ENCODE assay signal across 19 cellular contexts in genomic region chr19:12015015-12015752, GRCh38. TPM values are rescaled to one million over a fixed set of nuclear protein-coding genes. Genes with fewer than 3 reads are reported as not detected.
A peak's percentile ranks its signal among the peaks of the same experiment; 100 is the strongest.
DNase-seq lines count a peak whose midpoint lies in the region; ATAC-seq and TF ChIP-seq lines count a peak whose summit lies in the region.
"Had no signal": no experiment of that assay in that cellular context is flagged by ENCODE, and none has a peak within 500 bp of the region (broad histone marks: within the 10 kb centered on the region; RNA-seq: fewer than 3 reads in every experiment).

No MANE protein-coding gene starts in this region.

- no peak for ATAC-seq in HG03378 (IDR thresholded peaks at IDR 0.05; ENCODE audit: unreplicated experiment)
- no peak for ATAC-seq in effector memory CD8-positive, alpha-beta T cell (replicated peaks)
- ATAC-seq: CD8-positive, alpha-beta T cell had no signal

- intact Hi-C loops in transverse colon (cut with DNase I; ENCODE audit: low total_unique reads) (no loop called here), ovary (cut with DNase I) (no loop called here)

- H3K4me1 Mint-ChIP-seq in progenitor cell of endocrine pancreas (ENCODE audit: low read depth), result no peaks in the 10 kb centered on the region
- H3K4me1 Mint-ChIP-seq in effector memory CD8-positive, alpha-beta T cell (ENCODE audit: low read depth in 2 of 2), result no peaks in the 10 kb centered on the region

- H3K27me3 Mint-ChIP-seq in progenitor cell of endocrine pancreas, result no peaks in the 10 kb centered on the region
- no peaks in the 10 kb centered on the region for H3K27me3 Mint-ChIP-seq in effector memory CD8-positive, alpha-beta T cell

- H3K9me3 ChIP-seq in BLaER1, result peaks cover 100% of the 10 kb centered on the region
- H3K9me3 ChIP-seq in transverse colon, result peaks cover 71 to 86% of the 10 kb centered on the region in 2 donors
- H3K9me3 ChIP-seq in ovary, result peaks cover 3 to 51% of the 10 kb centered on the region in 2 donors
- H3K9me3 ChIP-seq: BE2C had no signal

- H3K4me3 ChIP-seq in BLaER1, result peak overlapping the region; percentile 38
- no peak overlapping the region for H3K4me3 ChIP-seq in transverse colon
- H3K4me3 ChIP-seq in ovary, result no peak overlapping the region

- TF ChIP-seq CTCF in progenitor cell of endocrine pancreas (IDR thresholded peaks at IDR 0.05; ENCODE audit: unreplicated experiment), result no peak
- TF ChIP-seq CTCF in transverse colon (IDR thresholded peaks at IDR 0.05), result no peak
- TF ChIP-seq CTCF in ovary (IDR thresholded peaks at IDR 0.05), result no peak

- TF ChIP-seq POLR2A in erythroblast (IDR thresholded peaks at IDR 0.05; ENCODE audit: low read length) (no peak), transverse colon (IDR thresholded peaks at IDR 0.05) (no peak), ovary (IDR thresholded peaks at IDR 0.05) (no peak)

- H3K27me3 ChIP-seq in BLaER1, result no peaks in the 10 kb centered on the region
- H3K27me3 ChIP-seq in transverse colon, result no peaks in the 10 kb centered on the region
- H3K27me3 ChIP-seq in ovary, result no peaks in the 10 kb centered on the region
- H3K27me3 ChIP-seq: BE2C had no signal

- 95% methylated on average over 7 to 9 of the region's 9 CpGs for WGBS in transverse colon (ENCODE audit: low coverage in 1 of 2), 2 donors
- 96 to 98% (median 97%) methylated on average over 9 of the region's 9 CpGs for WGBS in ovary, 3 donors

- H3K27ac ChIP-seq in BLaER1 (no peak overlapping the region), transverse colon (no peak overlapping the region), ovary (no peak overlapping the region)

- DNase-seq in LHCN-M2 (ENCODE audit: low read depth), result peak; percentile 5
- peak; percentile 24 to 25 for DNase-seq in erythroblast (lab: John Stamatoyannopoulos, UW)
- DNase-seq in progenitor cell of endocrine pancreas (ENCODE audit: low spot score, unreplicated experiment), result no peak
- DNase-seq in effector memory CD8-positive, alpha-beta T cell, result no peak
- DNase-seq in transverse colon, result no peak
- DNase-seq in ovary, result no peak
- DNase-seq: 8988T; BE2C; CD8-positive, alpha-beta T cell; DMS79; NCI-H1436; NCI-H2029; NCI-H2171; NCI-H446 treated with DMSO at 0.1 percent for 48 hours; NCI-H774 had no signal

- H4K20me1 ChIP-seq in BLaER1, result no peaks in the 10 kb centered on the region

- peak overlapping the region; percentile 71 for H3K27ac Mint-ChIP-seq in progenitor cell of endocrine pancreas
- H3K27ac Mint-ChIP-seq in effector memory CD8-positive, alpha-beta T cell, result no peak overlapping the region
- H3K27ac Mint-ChIP-seq: CD8-positive, alpha-beta T cell had no signal

- H3K4me2 ChIP-seq in BLaER1, result no peak overlapping the region

- peaks cover 48% of the 10 kb centered on the region for H3K9me3 Mint-ChIP-seq in progenitor cell of endocrine pancreas (ENCODE audit: low read depth)
- peaks cover 7 to 13% of the 10 kb centered on the region in 2 donors for H3K9me3 Mint-ChIP-seq in effector memory CD8-positive, alpha-beta T cell

- H3K36me3 Mint-ChIP-seq in progenitor cell of endocrine pancreas (ENCODE audit: insufficient read depth), result peaks cover 75% of the 10 kb centered on the region
- H3K36me3 Mint-ChIP-seq in effector memory CD8-positive, alpha-beta T cell (ENCODE audit: insufficient read depth), result peaks cover 16% of the 10 kb centered on the region

- no peak overlapping the region for H3K4me3 Mint-ChIP-seq in progenitor cell of endocrine pancreas (ENCODE audit: low read depth)
- no peak overlapping the region for H3K4me3 Mint-ChIP-seq in effector memory CD8-positive, alpha-beta T cell
- H3K4me3 Mint-ChIP-seq: CD8-positive, alpha-beta T cell had no signal

- no peak overlapping the region for H3K9ac ChIP-seq in BLaER1

- TF ChIP-seq EP300 in transverse colon (IDR thresholded peaks at IDR 0.05; ENCODE audit: low read depth), result no peak
- TF ChIP-seq EP300 in ovary (IDR thresholded peaks at IDR 0.05), result no peak

- in situ Hi-C loops in transverse colon (cut with MboI; ENCODE audit: low pct_ligation_motif_present in 1 of 4, low pct_unique_long_range_greater_than_20kb in 1 of 4, low sequenced_read_pairs in 3 of 4), result no loop called here

- H3K4me1 ChIP-seq in BLaER1 (no peaks in the 10 kb centered on the region), transverse colon (no peaks in the 10 kb centered on the region), ovary (ENCODE audit: insufficient read depth) (no peaks in the 10 kb centered on the region)
- H3K4me1 ChIP-seq: BE2C had no signal

- H3K36me3 ChIP-seq in BLaER1 (peaks cover 98% of the 10 kb centered on the region), transverse colon (peaks cover 4 to 58% (median 21%) of the 10 kb centered on the region in 4 donors), ovary (no peaks in the 10 kb centered on the region)

RNA-seq across cellular contexts. Expression of gene ZNF433, which starts 20.3 kb away (rescaled TPM):
- 4.1 and 5.7 TPM in 2 replicates for total RNA-seq in LHCN-M2 (2014; rRNA removed)
- 2.7 TPM for polyA plus RNA-seq in LHCN-M2 (2012)
- total RNA-seq in progenitor cell of endocrine pancreas, result 9.1 and 10.7 TPM in 2 replicates
- 10 to 100 TPM in 1 of 4 donors, 1 to 10 TPM in 3; 3.2 to 13.5 (median 4.7) TPM for total RNA-seq in transverse colon
- total RNA-seq in ovary, result 10 to 100 TPM in 2 of 7 donors, 1 to 10 TPM in 5; 4.1 to 17.4 (median 6.8) TPM
- 1 to 10 TPM; 4.5 to 4.6 TPM for polyA plus RNA-seq in ovary
- total RNA-seq: G401, HT1080 had no signal

RNA-seq across cellular contexts. Expression of gene ZNF878, which starts 37.6 kb away (rescaled TPM):
- 0.38 and 0.46 TPM in 2 replicates for total RNA-seq in LHCN-M2 (2014; rRNA removed)
- polyA plus RNA-seq in LHCN-M2 (2012), result 0.12 TPM
- total RNA-seq in progenitor cell of endocrine pancreas, result 2.2 and 2.9 TPM in 2 replicates
- under 1 TPM in 1 of 4 donors, not detected in 3; 0.32 TPM for total RNA-seq in transverse colon
- total RNA-seq in ovary, result under 1 TPM in 6 of 7 donors, not detected in 1; 0.17 to 0.62 (median 0.27) TPM
- polyA plus RNA-seq in ovary, result under 1 TPM in 1 of 2 donors, not detected in 1; 0.08 TPM
- total RNA-seq: CD8-positive, alpha-beta T cell; HT1080 had no signal

RNA-seq across cellular contexts. Expression of gene ZNF844, which starts 49.3 kb away (rescaled TPM):
- 2.5 and 2.8 TPM in 2 replicates for total RNA-seq in LHCN-M2 (2014; rRNA removed)
- 1.1 TPM for polyA plus RNA-seq in LHCN-M2 (2012)
- 12.7 and 13.4 TPM in 2 replicates for total RNA-seq in progenitor cell of endocrine pancreas
- 10 to 100 TPM in 3 of 4 donors, 1 to 10 TPM in 1; 8.6 to 15.3 (median 12.5) TPM for total RNA-seq in transverse colon
- total RNA-seq in ovary, result 10 to 100 TPM; 14.5 to 39.1 (median 16.8) TPM
- polyA plus RNA-seq in ovary, result 10 to 100 TPM in 1 of 2 donors, 1 to 10 TPM in 1; 8.7 to 17.9 TPM

RNA-seq across cellular contexts. Expression of gene ZNF763, which starts 50.3 kb away (rescaled TPM):
- total RNA-seq in LHCN-M2 (2014; rRNA removed) (0.69 and 1.7 TPM in 2 replicates), progenitor cell of endocrine pancreas (8.7 and 8.9 TPM in 2 replicates), transverse colon (10 to 100 TPM in 2 of 4 donors, 1 to 10 TPM in 2; 7.1 to 15.1 (median 9.5) TPM), ovary (10 to 100 TPM in 1 of 7 donors, 1 to 10 TPM in 6; 4.1 to 18.8 (median 8.3) TPM)
- 0.51 TPM for polyA plus RNA-seq in LHCN-M2 (2012)
- polyA plus RNA-seq in ovary, result 1 to 10 TPM; 4.3 to 7.0 TPM
- total RNA-seq: HT1080 had no signal

Comparison
In these comparisons a context has a peak if more than half of its experiments do, and no peak if none do; other contexts are left out.
1. DNase-seq: peak in LHCN-M2 (single experiment) and erythroblast (2 of 2); none in progenitor cell of endocrine pancreas (single experiment), effector memory CD8-positive, alpha-beta T cell (0 of 3), transverse colon (single experiment) and ovary (0 of 5).